16 cellular contexts compared by ENCODE assay signal in genomic region chr2:237875234-237876055, GRCh38. TPM values are rescaled to one million over a fixed set of nuclear protein-coding genes. Genes with fewer than 3 reads are reported as not detected.
DNase-seq lines count a peak whose midpoint lies in the region; ATAC-seq and TF ChIP-seq lines count a peak whose summit lies in the region.
"Had no signal": no experiment of that assay in that cellular context is flagged by ENCODE, and none has a peak within 500 bp of the region (broad histone marks: within the 10 kb centered on the region; RNA-seq: fewer than 3 reads in every experiment).

No MANE protein-coding gene starts in this region.

- H3K4me3 ChIP-seq in HCT116 (replicated peaks in 1 of 2; ENCODE audit: low read depth in 1 of 2, low read length in 2 of 2) (no peak overlapping the region), RWPE2 (ENCODE audit: severe bottlenecking) (no peak overlapping the region), mesenchymal stem cell (ENCODE audit: insufficient read depth in 1 of 2, low read depth in 1 of 2, low read length in 2 of 2) (no peak overlapping the region), stomach (no peak overlapping the region)
- H3K4me3 ChIP-seq: SK-N-MC had no signal

- H2BK120ac ChIP-seq in mesenchymal stem cell (ENCODE audit: low read depth, low read length) = no peak overlapping the region

- H3K4me2 ChIP-seq in HCT116 (ENCODE audit: low read length) = peak overlapping the region; percentile 66
- H3K4me2 ChIP-seq in mesenchymal stem cell (ENCODE audit: low read length, poor library complexity, severe bottlenecking) = no peak overlapping the region

- H2BK15ac ChIP-seq in mesenchymal stem cell (ENCODE audit: low read depth, poor library complexity, severe bottlenecking) = peak overlapping the region; percentile 13

- TF ChIP-seq CTCF in HCT116 (IDR thresholded peaks at IDR 0.05 in 2 of 3, conservative IDR thresholded peaks at IDR 0.05 in 1 of 3; ENCODE audit: borderline replicate concordance in 1 of 3, insufficient read depth in 1 of 3, low read depth in 2 of 3, low read length in 2 of 3) = no peak
- no peak for TF ChIP-seq CTCF in RWPE2 (IDR thresholded peaks at IDR 0.05; ENCODE audit: poor library complexity, severe bottlenecking)
- TF ChIP-seq CTCF in stomach (IDR thresholded peaks at IDR 0.05) = no peak

- no peak overlapping the region for H3K4ac ChIP-seq in mesenchymal stem cell (ENCODE audit: low read depth in 1 of 2, low read length in 2 of 2)

- H2AFZ ChIP-seq in HCT116 (ENCODE audit: low read depth, low read length, poor library complexity, severe bottlenecking) (no peak overlapping the region), mesenchymal stem cell (ENCODE audit: low read depth, low read length) (no peak overlapping the region)

- POLR2A ChIA-PET in HCT116 (lab: Charles Lee) = no interaction called here

- WGBS in mesenchymal stem cell = 95% methylated on average over 16 of the region's 16 CpGs
- 83 to 92% (median 86%) methylated on average over 13 to 16 of the region's 16 CpGs for WGBS in stomach, 5 donors

- H3K14ac ChIP-seq in mesenchymal stem cell (ENCODE audit: low read length in 2 of 2) = no peak overlapping the region

- H3K4me1 ChIP-seq in HCT116 (ENCODE audit: control insufficient read depth in 1 of 2, insufficient read depth in 2 of 2, low read length in 2 of 2) (peaks cover 12 to 27% of the 10 kb centered on the region in 2 experiments), RWPE2 (ENCODE audit: insufficient read depth, poor library complexity, severe bottlenecking) (peaks cover 41% of the 10 kb centered on the region), mesenchymal stem cell (ENCODE audit: control insufficient read depth, insufficient read depth, low read depth, low read length) (peaks cover 36% of the 10 kb centered on the region), stomach (peaks cover 0 to 66% (median 33%) of the 10 kb centered on the region in 4 donors)

- no peak overlapping the region for H3K18ac ChIP-seq in mesenchymal stem cell (ENCODE audit: low read depth in 1 of 2, low read length in 2 of 2)

- CTCF ChIA-PET in HCT116 (lab: Charles Lee) = no interaction called here

- H3K9me3 ChIP-seq in HCT116 (ENCODE audit: control insufficient read depth in 1 of 2, insufficient read depth in 1 of 2, low read depth in 1 of 2, low read length in 2 of 2) = no peaks in the 10 kb centered on the region
- H3K9me3 ChIP-seq in RWPE2 (ENCODE audit: severe bottlenecking) = no peaks in the 10 kb centered on the region
- H3K9me3 ChIP-seq in mesenchymal stem cell (ENCODE audit: control insufficient read depth, low read length) = no peaks in the 10 kb centered on the region
- H3K9me3 ChIP-seq in stomach = no peaks in the 10 kb centered on the region
- H3K9me3 ChIP-seq: BE2C had no signal

- intact Hi-C loops in HCT116 (cut with micrococcal nuclease) (no loop called here), stomach (cut with DNase I; ENCODE audit: low total_unique reads) (no loop called here)

- no peak for DNase-seq in HCT116 (ENCODE audit: low read depth, low spot score)
- DNase-seq in RWPE2 (ENCODE audit: low spot score) = no peak
- DNase-seq in mesenchymal stem cell = no peak
- DNase-seq in stomach = no peak
- no peak for DNase-seq in kidney glomerular epithelial cell (lab: John Stamatoyannopoulos, UW)
- DNase-seq: activated CD4-positive, alpha-beta T cell treated with anti-CD3 and anti-CD28 coated beads, Interleukin-2, amount 50 U/mL, for 48 hours; BE2C; MM.1S; NCI-H187 treated with DMSO at 0.1 percent for 48 hours; retina; stimulated activated CD4-positive, alpha-beta T cell treated with anti-CD3 and anti-CD28 coated beads, Interleukin-2, amount 100 ng/mL, for 24 hours had no signal

- no peak for TF ChIP-seq RAD21 in HCT116 (IDR thresholded peaks at IDR 0.05; ENCODE audit: low read depth)

- H3K79me2 ChIP-seq in HCT116 (ENCODE audit: insufficient read depth, low read length) = 0 out of 2 replicates have a peak, but pooled peaks cover 5% of the 10 kb centered on the region

- no peaks in the 10 kb centered on the region for H4K20me1 ChIP-seq in HCT116 (ENCODE audit: insufficient read depth)

- TF ChIP-seq POLR2A in HCT116 (IDR thresholded peaks at IDR 0.05; ENCODE audit: borderline replicate concordance, extremely low read depth, insufficient read depth, insufficient read length) = no peak
- TF ChIP-seq POLR2A in stomach (IDR thresholded peaks at IDR 0.05) = no peak

- RAD21 ChIA-PET in HCT116 (lab: Charles Lee; ENCODE audit: low non-redundant PET in 1 of 2, low total read pairs in 2 of 2, uncharacterized antibody in 2 of 2, unreplicated experiment in 2 of 2) = no interaction called here

- H4K8ac ChIP-seq in mesenchymal stem cell (ENCODE audit: low read length) = no peak overlapping the region

- H3K9ac ChIP-seq in HCT116 (ENCODE audit: low read length) (peak overlapping the region; percentile 40), mesenchymal stem cell (ENCODE audit: low read length) (no peak overlapping the region)

- no peak overlapping the region for H2BK5ac ChIP-seq in mesenchymal stem cell (ENCODE audit: low read depth, low read length, poor library complexity, severe bottlenecking)

- H3K27me3 ChIP-seq in HCT116 (ENCODE audit: insufficient read depth, low read length) (no peaks in the 10 kb centered on the region), RWPE2 (ENCODE audit: insufficient read depth, poor library complexity, severe bottlenecking) (no peaks in the 10 kb centered on the region), mesenchymal stem cell (ENCODE audit: control insufficient read depth in 1 of 2, insufficient read depth in 1 of 2, low read length in 2 of 2) (peaks cover 0 to 28% of the 10 kb centered on the region in 2 experiments), stomach (no peaks in the 10 kb centered on the region)
- H3K27me3 ChIP-seq: BE2C had no signal

- H2AK5ac ChIP-seq in mesenchymal stem cell (ENCODE audit: low read length, severe bottlenecking) = peak overlapping the region; percentile 62

- BruUV-seq in HCT116 (replicated peaks; lab: Mats Ljungman, UMichigan) = no TSS peak

- H3K36me3 ChIP-seq in HCT116 (ENCODE audit: control insufficient read depth in 1 of 2, insufficient read depth in 2 of 2, low read length in 2 of 2) (no peaks in the 10 kb centered on the region), RWPE2 (ENCODE audit: low read depth) (no peaks in the 10 kb centered on the region), mesenchymal stem cell (ENCODE audit: control insufficient read depth in 1 of 2, insufficient read depth in 2 of 2, low read depth in 1 of 2, low read length in 2 of 2) (no peaks in the 10 kb centered on the region), stomach (peaks cover 0 to 10% (median 0%) of the 10 kb centered on the region in 4 donors)

- no peaks in the 10 kb centered on the region for H3K9me2 ChIP-seq in HCT116 (ENCODE audit: insufficient read depth)

- no peak for ATAC-seq in HCT116
- no peak for ATAC-seq in RWPE2 (ENCODE audit: low read depth)
- ATAC-seq in HG03565 (IDR thresholded peaks at IDR 0.05; ENCODE audit: unreplicated experiment) = no peak
- no peak for ATAC-seq in HG03439 (IDR thresholded peaks at IDR 0.05; ENCODE audit: unreplicated experiment)
- ATAC-seq: HepG2; naive thymus-derived CD8-positive, alpha-beta T cell had no signal

- no peak for TF ChIP-seq EP300 in stomach (IDR thresholded peaks at IDR 0.05)

- peak overlapping the region; percentile 10 for H4K91ac ChIP-seq in mesenchymal stem cell (ENCODE audit: low read length)

- no peak overlapping the region for H2BK12ac ChIP-seq in mesenchymal stem cell (ENCODE audit: low read length in 2 of 2)

- H3K79me1 ChIP-seq in mesenchymal stem cell (replicated peaks; ENCODE audit: low read length, poor library complexity, severe bottlenecking) = no peaks in the 10 kb centered on the region

- H3K23ac ChIP-seq in mesenchymal stem cell (ENCODE audit: low read length in 2 of 2) = no peak overlapping the region

- no peak overlapping the region for H3K27ac ChIP-seq in HCT116 (ENCODE audit: low read depth, low read length)
- H3K27ac ChIP-seq in RWPE2 (ENCODE audit: poor library complexity, severe bottlenecking) = peak overlapping the region; percentile 81
- peak overlapping the region; percentile 83 for H3K27ac ChIP-seq in mesenchymal stem cell (ENCODE audit: low read length, poor library complexity, severe bottlenecking)
- peak overlapping the region in 3 of 5 donors; percentile 28 to 93 (median 78) for H3K27ac ChIP-seq in stomach
- H3K27ac ChIP-seq: SK-N-MC had no signal

TF ChIP-seq in HCT116, 20 proteins besides CTCF, POLR2A, EP300 and RAD21:
- TF ChIP-seq EGR1 (IDR thresholded peaks at IDR 0.05; ENCODE audit: low read depth) = no peak
- no peak for TF ChIP-seq EZH2phosphoT487 (IDR thresholded peaks at IDR 0.05; ENCODE audit: borderline replicate concordance)
- no peak for TF ChIP-seq YY1 (IDR thresholded peaks at IDR 0.05; ENCODE audit: extremely low read depth, insufficient replicate concordance, low read depth, low read length)

RNA-seq across cellular contexts. Expression of gene RAMP1, which starts 16.0 kb away (rescaled TPM):
- total RNA-seq in HCT116 (2021; ENCODE audit: unreplicated experiment) (23.4 TPM), stomach (100 to 1,000 TPM in 1 of 5 donors, 10 to 100 TPM in 3, under 1 TPM in 1; 0.87 to 113 (median 31.4) TPM)
- 41.1 and 42.2 TPM in 2 replicates for polyA plus RNA-seq in HCT116 (2012)
- 3.1 TPM for polyA plus RNA-seq in mesenchymal stem cell (2013, experiment 1 of 2)
- 4.3 TPM for polyA plus RNA-seq in mesenchymal stem cell (2013, experiment 2 of 2)
- 100 to 1,000 TPM in 1 of 3 donors, 10 to 100 TPM in 2; 14.1 to 101 (median 32.3) TPM for polyA plus RNA-seq in stomach
- total RNA-seq: naive thymus-derived CD8-positive, alpha-beta T cell had no signal
